18 cellular contexts compared by ENCODE assay signal in genomic region chr21:15904389-15904788, GRCh38.
DNase-seq lines count a peak whose midpoint lies in the region; ATAC-seq, FAIRE-seq and TF ChIP-seq lines count a peak whose summit lies in the region.
"Had no signal": no experiment of that assay in that cellular context is flagged by ENCODE, and none has a peak within 500 bp of the region (broad histone marks: within the 10 kb centered on the region; RNA-seq: fewer than 3 reads in every experiment).

No MANE protein-coding gene starts in this region.

- H2BK5ac ChIP-seq in IMR-90 (ENCODE audit: low read depth, low read length, poor library complexity, severe bottlenecking) (no peak overlapping the region), trophoblast cell (ENCODE audit: low read depth, low read length, poor library complexity) (no peak overlapping the region)

- no peak overlapping the region for H3K23ac ChIP-seq in IMR-90 (ENCODE audit: low read depth, low read length)
- no peak overlapping the region for H3K23ac ChIP-seq in trophoblast cell (ENCODE audit: low read length)

- no peak for TF ChIP-seq RAD21 in IMR-90 (IDR thresholded peaks at IDR 0.05; ENCODE audit: low read length)

- H3K79me2 ChIP-seq in trophoblast cell (ENCODE audit: control insufficient read depth, insufficient read depth, low read length, poor library complexity) = no peaks in the 10 kb centered on the region

- dilution Hi-C loops in IMR-90 (cut with HindIII; ENCODE audit: low sequenced_read_pairs, unreplicated experiment) = no loop called here

- H4K91ac ChIP-seq in IMR-90 (ENCODE audit: insufficient read depth, low read depth, low read length) = no peak overlapping the region
- no peak overlapping the region for H4K91ac ChIP-seq in trophoblast cell (ENCODE audit: low read depth, low read length)

- no peaks in the 10 kb centered on the region for H3K27me3 ChIP-seq in IMR-90 (ENCODE audit: control insufficient read depth, insufficient read depth, low read length)
- no peaks in the 10 kb centered on the region for H3K27me3 ChIP-seq in trophoblast cell (ENCODE audit: insufficient read depth, low read length)
- H3K27me3 ChIP-seq in small intestine (ENCODE audit: control insufficient read depth in 2 of 2, insufficient read depth in 2 of 2, low read length in 2 of 2) = no peaks in the 10 kb centered on the region

- no peaks in the 10 kb centered on the region for H3K79me1 ChIP-seq in IMR-90 (ENCODE audit: low read depth in 1 of 2, low read length in 2 of 2)
- H3K79me1 ChIP-seq in trophoblast cell (ENCODE audit: low read length) = no peaks in the 10 kb centered on the region

- H3K9me3 ChIP-seq in IMR-90 (ENCODE audit: control insufficient read depth, insufficient read depth, low read length) = no peaks in the 10 kb centered on the region
- peaks cover 2% of the 10 kb centered on the region for H3K9me3 ChIP-seq in trophoblast cell (ENCODE audit: insufficient read depth, low read depth, low read length)
- H3K9me3 ChIP-seq in small intestine (ENCODE audit: control insufficient read depth, low read depth) = no peaks in the 10 kb centered on the region
- H3K9me3 ChIP-seq: HAP-1 had no signal

- no peak for TF ChIP-seq POLR2A in IMR-90 (IDR thresholded peaks at IDR 0.05; ENCODE audit: low read depth, low read length)

- no peak overlapping the region for H3K9ac ChIP-seq in IMR-90 (ENCODE audit: low read depth, low read length)
- no peak overlapping the region for H3K9ac ChIP-seq in trophoblast cell (ENCODE audit: low read length)

- H2AK5ac ChIP-seq in IMR-90 (ENCODE audit: low read depth, low read length) = no peak overlapping the region
- no peak overlapping the region for H2AK5ac ChIP-seq in trophoblast cell (ENCODE audit: low read length)

- no peaks in the 10 kb centered on the region for H4K20me1 ChIP-seq in IMR-90 (ENCODE audit: insufficient read depth, low read length)

- TF ChIP-seq CTCF in IMR-90 (conservative IDR thresholded peaks at IDR 0.05; ENCODE audit: low read depth, low read length) = no peak

- H2AFZ ChIP-seq in IMR-90 (replicated peaks; ENCODE audit: low read length, poor library complexity) (no peak overlapping the region), trophoblast cell (ENCODE audit: insufficient read depth, low read length, poor library complexity) (no peak overlapping the region)

- H3K4me3 ChIP-seq in IMR-90 (ENCODE audit: insufficient read depth, low read depth, low read length) (no peak overlapping the region), trophoblast cell (ENCODE audit: low read depth, low read length) (no peak overlapping the region), small intestine (ENCODE audit: low read depth in 1 of 2, low read length in 2 of 2) (no peak overlapping the region)
- H3K4me3 ChIP-seq: HAP-1 had no signal

- no peak overlapping the region for H2BK15ac ChIP-seq in IMR-90 (ENCODE audit: low read depth, low read length)

- CTCF ChIA-PET in IMR-90 (lab: Yijun Ruan, JAX) = no interaction called here

- H3K4me2 ChIP-seq in IMR-90 (ENCODE audit: low read depth, low read length) (no peak overlapping the region), trophoblast cell (ENCODE audit: low read length) (no peak overlapping the region)

- no peak overlapping the region for H2BK120ac ChIP-seq in IMR-90 (ENCODE audit: low read depth, low read length)
- H2BK120ac ChIP-seq in trophoblast cell (ENCODE audit: insufficient read depth, low read length, poor library complexity) = no peak overlapping the region

- no peak overlapping the region for H2AK9ac ChIP-seq in IMR-90 (replicated peaks; ENCODE audit: low read depth, low read length, poor library complexity)

- H4K12ac ChIP-seq in trophoblast cell (ENCODE audit: low read depth, low read length) = no peak overlapping the region

- ATAC-seq in IMR-90 (ENCODE audit: low read depth) = no peak
- ATAC-seq: CD8-positive, alpha-beta T cell had no signal

- DNase-seq in IMR-90 = peak; percentile 1
- DNase-seq in NCI-H2227 treated with DMSO at 0.1 percent for 48 hours (lab: John Stamatoyannopoulos, UW) = peak; percentile 31
- peak; percentile 23 to 46 for DNase-seq in trophoblast cell
- no peak for DNase-seq in OCI-M1 (lab: John Stamatoyannopoulos, UW)
- DNase-seq in putamen (ENCODE audit: low spot score) = no peak
- DNase-seq in small intestine = no peak
- DNase-seq: C1 segment of cervical spinal cord; Caco-2; CD4-positive, CD25-positive, alpha-beta regulatory T cell; CD8-positive, alpha-beta T cell; DMS153; DND-41; GOT3; HFFc6 had no signal

- H3K4ac ChIP-seq in IMR-90 (ENCODE audit: low read depth, low read length) = no peak overlapping the region
- H3K4ac ChIP-seq in trophoblast cell (ENCODE audit: low read depth, low read length) = no peak overlapping the region

- in situ Hi-C loops in IMR-90 (cut with MboI; ENCODE audit: low sequenced_read_pairs) = no loop called here

- H3K27ac ChIP-seq in IMR-90 (ENCODE audit: insufficient read depth, low read length) = no peak overlapping the region
- H3K27ac ChIP-seq in trophoblast cell (ENCODE audit: low read depth, low read length) = no peak overlapping the region
- no peak overlapping the region for H3K27ac ChIP-seq in small intestine (ENCODE audit: low read depth in 1 of 2, low read length in 1 of 2)

- H3K14ac ChIP-seq in IMR-90 (replicated peaks; ENCODE audit: low read depth, low read length) (no peak overlapping the region), trophoblast cell (ENCODE audit: low read length) (no peak overlapping the region)

- H3K18ac ChIP-seq in IMR-90 (ENCODE audit: low read depth, low read length) = no peak overlapping the region
- no peak overlapping the region for H3K18ac ChIP-seq in trophoblast cell (ENCODE audit: low read length)

- BruUV-seq in IMR-90 (replicated peaks; lab: Mats Ljungman, UMichigan) = no TSS peak

- intact Hi-C loops in IMR-90 (cut with micrococcal nuclease) = no loop called here

- H2BK12ac ChIP-seq in trophoblast cell (ENCODE audit: low read length) = no peak overlapping the region

- H2BK20ac ChIP-seq in IMR-90 (ENCODE audit: low read depth, low read length) = no peak overlapping the region

- no peak overlapping the region for H4K5ac ChIP-seq in IMR-90 (ENCODE audit: low read depth, low read length)

- H3K56ac ChIP-seq in IMR-90 (ENCODE audit: extremely low read depth, insufficient read depth, low read length) = no peak overlapping the region

- no peak for FAIRE-seq in small intestine (lab: Jason Lieb, UNC)
- FAIRE-seq: G401.6, GM12892, H54 had no signal

- no peaks in the 10 kb centered on the region for H3K9me1 ChIP-seq in IMR-90 (ENCODE audit: insufficient read depth, low read length)

- POLR2A ChIA-PET in IMR-90 (lab: Charles Lee; ENCODE audit: unreplicated experiment) = no interaction called here

- H3K36me3 ChIP-seq in IMR-90 (ENCODE audit: control insufficient read depth, insufficient read depth, low read length) = no peaks in the 10 kb centered on the region
- H3K36me3 ChIP-seq in trophoblast cell (ENCODE audit: control insufficient read depth in 1 of 2, insufficient read depth in 2 of 2, low read length in 2 of 2) = no peaks in the 10 kb centered on the region
- H3K36me3 ChIP-seq in small intestine (ENCODE audit: control insufficient read depth in 2 of 2, insufficient read depth in 2 of 2, low read length in 2 of 2) = no peaks in the 10 kb centered on the region
- H3K36me3 ChIP-seq: HAP-1 had no signal

- H3K4me1 ChIP-seq in IMR-90 (ENCODE audit: control insufficient read depth, insufficient read depth, low read length) = no peaks in the 10 kb centered on the region
- H3K4me1 ChIP-seq in trophoblast cell (ENCODE audit: control insufficient read depth in 1 of 2, insufficient read depth in 2 of 2, low read length in 2 of 2) = no peaks in the 10 kb centered on the region
- no peaks in the 10 kb centered on the region for H3K4me1 ChIP-seq in small intestine (ENCODE audit: control insufficient read depth in 2 of 2, insufficient read depth in 1 of 2, low read depth in 1 of 2, low read length in 1 of 2)
- H3K4me1 ChIP-seq: Caco-2, HAP-1 had no signal

- H4K8ac ChIP-seq in IMR-90 (ENCODE audit: low read depth in 2 of 2, low read length in 2 of 2) = no peak overlapping the region
- H4K8ac ChIP-seq in trophoblast cell (ENCODE audit: low read depth, low read length) = no peak overlapping the region

- 91% methylated on average over 7 of the region's 8 CpGs; no CpG with 5 or more reads in 1 of the 2 experiments for WGBS in IMR-90 (ENCODE audit: extremely low coverage in 2 of 2, insufficient read length in 1 of 2), 2 experiments
- WGBS in trophoblast cell (ENCODE audit: extremely low coverage, insufficient coverage, insufficient read length) = no CpG with 5 or more reads among the region's 8 CpGs
- 81 to 91% (median 88%) methylated on average over 8 of the region's 8 CpGs for WGBS in small intestine, 3 donors

TF ChIP-seq in IMR-90, 13 proteins besides CTCF, POLR2A, EP300 and RAD21:
- TF ChIP-seq RCOR1 (IDR thresholded peaks at IDR 0.05; ENCODE audit: insufficient replicate concordance, low read length) (no peak), MAFK (IDR thresholded peaks at IDR 0.05; ENCODE audit: low read depth, low read length) (no peak), CEBPB (IDR thresholded peaks at IDR 0.05; ENCODE audit: low read depth, low read length) (no peak), SMC3 (IDR thresholded peaks at IDR 0.05; ENCODE audit: low read depth, low read length) (no peak)

Comparison
In these comparisons a context has a peak if more than half of its experiments do, and no peak if none do; other contexts are left out.
1. DNase-seq: peak in IMR-90 (single experiment), NCI-H2227 treated with DMSO at 0.1 percent for 48 hours (single experiment) and trophoblast cell (2 of 2); none in OCI-M1 (single experiment), putamen (single experiment) and small intestine (single experiment).